12 cellular contexts compared by ENCODE assay signal in genomic region chr11:14971865-14972580, GRCh38. TPM values are rescaled to one million over a fixed set of nuclear protein-coding genes. Genes with fewer than 3 reads are reported as not detected.
DNase-seq lines count a peak whose midpoint lies in the region; ATAC-seq and TF ChIP-seq lines count a peak whose summit lies in the region.
"Had no signal": no experiment of that assay in that cellular context is flagged by ENCODE, and none has a peak within 500 bp of the region (broad histone marks: within the 10 kb centered on the region; RNA-seq: fewer than 3 reads in every experiment).

TSS of gene CALCA (minus strand) at chr11:14972351. CDS start at chr11:14971192, 1,159 bp downstream.

- H2BK5ac ChIP-seq in H9 (ENCODE audit: insufficient read length, low read length), result no peak within 1 kb of the TSS

- no peaks in the 10 kb centered on the region for H4K20me1 ChIP-seq in H9 (ENCODE audit: control insufficient read depth, insufficient read depth, insufficient read length)

- H2BK120ac ChIP-seq in H9 (ENCODE audit: low read depth, low read length, poor library complexity, severe bottlenecking), result no peak within 1 kb of the TSS

- in situ Hi-C loops in G401 (cut with HindIII; ENCODE audit: low sequenced_read_pairs), result no loop called here

- no peaks in the 10 kb centered on the region for H3K9me3 ChIP-seq in H9 (ENCODE audit: control insufficient read depth, low read depth, low read length)

- H3K27me3 Mint-ChIP-seq in H9 (ENCODE audit: low read depth) (peaks cover 93% of the 10 kb centered on the region), nephron progenitor cell (ENCODE audit: low read depth, poor library complexity) (peaks cover 96% of the 10 kb centered on the region)

- H3K4me2 ChIP-seq in H9 (ENCODE audit: insufficient read depth, insufficient read length, low read length), result peak within 1 kb of the TSS; percentile 77

- H3K79me1 ChIP-seq in H9 (ENCODE audit: insufficient read depth, low read depth, low read length, poor library complexity, severe bottlenecking), result no peaks in the 10 kb centered on the region

- H2BK12ac ChIP-seq in H9 (ENCODE audit: insufficient read length, low read depth, low read length), result no peak within 1 kb of the TSS

- H3K27me3 ChIP-seq in H9 (ENCODE audit: insufficient read depth, low read length), result peaks cover 52% of the 10 kb centered on the region

- no peak for ATAC-seq in GM19467 (IDR thresholded peaks at IDR 0.05; ENCODE audit: unreplicated experiment)
- ATAC-seq: HCT116 had no signal

- no peak within 1 kb of the TSS; the same call in 1 of the 2 replicates for H2BK15ac ChIP-seq in H9 (ENCODE audit: low read depth, low read length)

- H2BK20ac ChIP-seq in H9 (ENCODE audit: low read depth, low read length, poor library complexity, severe bottlenecking), result no peak within 1 kb of the TSS

- H2AFZ ChIP-seq in H9 (ENCODE audit: low read length), result no peak within 1 kb of the TSS

- H4K5ac ChIP-seq in H9 (ENCODE audit: insufficient read length, low read depth, low read length), result no peak within 1 kb of the TSS

- H3K23ac ChIP-seq in H9 (ENCODE audit: insufficient read length, low read depth, low read length), result no peak within 1 kb of the TSS

- H3K27ac ChIP-seq in H9 (ENCODE audit: insufficient read length, low read depth, low read length), result no peak within 1 kb of the TSS

- H3K23me2 ChIP-seq in H9 (ENCODE audit: insufficient read length, low read depth, low read length, poor library complexity, severe bottlenecking), result peaks cover 24% of the 10 kb centered on the region

- H3K4me3 Mint-ChIP-seq in H9, result peak within 1 kb of the TSS; percentile 41 to 82
- peak within 1 kb of the TSS; percentile 78 for H3K4me3 Mint-ChIP-seq in nephron progenitor cell

- H2AK5ac ChIP-seq in H9 (ENCODE audit: insufficient read length, low read length), result no peak within 1 kb of the TSS

- TF ChIP-seq CTCF in H9 (conservative IDR thresholded peaks at IDR 0.05) (no peak), nephron progenitor cell (IDR thresholded peaks at IDR 0.05) (no peak)

- H3K4me1 Mint-ChIP-seq in H9 (peaks cover 36 to 37% of the 10 kb centered on the region in 2 experiments), nephron progenitor cell (peaks cover 38% of the 10 kb centered on the region)

- H3K36me3 Mint-ChIP-seq in H9 (ENCODE audit: insufficient read depth in 1 of 3, low read depth in 3 of 3) (peaks cover 0 to 2% (median 0%) of the 10 kb centered on the region in 3 experiments; a peak in 1 of 7 replicates), nephron progenitor cell (ENCODE audit: low read depth) (no peaks in the 10 kb centered on the region)

- H3K9me3 Mint-ChIP-seq in H9 (no peaks in the 10 kb centered on the region; a peak in 2 of 5 replicates), nephron progenitor cell (no peaks in the 10 kb centered on the region)

- no peak within 1 kb of the TSS for H4K8ac ChIP-seq in H9 (replicated peaks; ENCODE audit: insufficient read length, low read depth, low read length)

- H3K56ac ChIP-seq in H9 (ENCODE audit: insufficient read length, low read depth, low read length), result no peak within 1 kb of the TSS

- no peak within 1 kb of the TSS; the same call in 1 of the 2 replicates for H3K14ac ChIP-seq in H9 (ENCODE audit: insufficient read depth, low read length)

- H3K4ac ChIP-seq in H9 (ENCODE audit: low read depth, low read length), result no peak within 1 kb of the TSS

- H3T11ph ChIP-seq in H9 (ENCODE audit: low read length), result no peak within 1 kb of the TSS

- H3K79me2 ChIP-seq in H9 (ENCODE audit: insufficient read depth, low read length), result no peaks in the 10 kb centered on the region

- peaks cover 4% of the 10 kb centered on the region; the same call in 1 of the 2 replicates for H3K4me1 ChIP-seq in H9 (ENCODE audit: insufficient read depth, low read length)

- DNase-seq in DMS79 treated with DMSO at 0.1 percent for 48 hours (lab: John Stamatoyannopoulos, UW) (peak; percentile 20), DMS79 (lab: John Stamatoyannopoulos, UW) (no peak), H9 (peak; percentile 53), ecto neural progenitor cell (ENCODE audit: low spot score) (peak; percentile 54), nephron progenitor cell (peak; percentile 33), G401 (ENCODE audit: low spot score) (no peak), GM19238 (ENCODE audit: insufficient read length, low spot score) (no peak)
- DNase-seq: NCI-H345; stimulated activated naive CD4-positive, alpha-beta T cell; T1000 had no signal

- no CpG with 5 or more reads among the region's 40 CpGs for WGBS in H9 (ENCODE audit: extremely low coverage, insufficient read length, low lambda C conversion rate)

- H3K18ac ChIP-seq in H9 (ENCODE audit: insufficient read length, low read depth, low read length), result no peak within 1 kb of the TSS

- H4K91ac ChIP-seq in H9 (ENCODE audit: insufficient read length, low read depth, low read length), result no peak within 1 kb of the TSS

- no peak within 1 kb of the TSS for H3K9ac ChIP-seq in H9 (ENCODE audit: extremely low read depth, insufficient read length, low read length)

- H3K27ac Mint-ChIP-seq in H9 (no peak within 1 kb of the TSS), nephron progenitor cell (no peak within 1 kb of the TSS)

RNA-seq across cellular contexts. Expression of gene CALCA, which starts in this region (rescaled TPM):
- 0.29 TPM in 1 of 2 replicates, not detected in the other for total RNA-seq in H9 (2021)
- total RNA-seq in G401 (2014; rRNA removed; shearing (Covaris generic)), result not detected in 2 replicates

Comparison
In these comparisons a context has a peak if more than half of its experiments do, and no peak if none do; other contexts are left out.
1. DNase-seq: peak in DMS79 treated with DMSO at 0.1 percent for 48 hours (single experiment), ecto neural progenitor cell (single experiment) and nephron progenitor cell (single experiment); none in DMS79 (single experiment), G401 (single experiment) and GM19238 (single experiment).
2. Peak in DNase-seq and H3K4me2 ChIP-seq in H9; RNA of the gene not detected or under 1 TPM.